In genomic region chr17:39461911-39462641, GRCh38 we compare ENCODE assay signal across 8 cellular contexts. TPM values are rescaled to one million over a fixed set of nuclear protein-coding genes. Genes with fewer than 3 reads are reported as not detected.
DNase-seq lines count a peak whose midpoint lies in the region; ATAC-seq and TF ChIP-seq lines count a peak whose summit lies in the region.

No MANE protein-coding gene starts in this region.

- peak; percentile 37 for ATAC-seq in HG03139 (IDR thresholded peaks at IDR 0.05; ENCODE audit: unreplicated experiment)
- peak; percentile 90 for ATAC-seq in left lung
- no peak for ATAC-seq in GM19324 (IDR thresholded peaks at IDR 0.05; ENCODE audit: low FRiP score, unreplicated experiment)

- H3K4me3 ChIP-seq in coronary artery (peak overlapping the region; percentile 97), left lung (peak overlapping the region; percentile 94 to 97)

- no peaks in the 10 kb centered on the region for H3K9me3 ChIP-seq in left lung

- H3K27me3 ChIP-seq in left lung: no peaks in the 10 kb centered on the region

- H3K27ac ChIP-seq in coronary artery (peak overlapping the region; percentile 97 to 98), left lung (peak overlapping the region; percentile 99)

- DNase-seq in stimulated activated CD4-positive, alpha-beta T cell treated with anti-CD3 and anti-CD28 coated beads, Interleukin-15, amount 100 ng/mL, for 1 hour (ENCODE audit: low read depth in 1 of 2, low spot score in 1 of 2): peak; percentile 43 to 53
- DNase-seq in stimulated activated CD4-positive, alpha-beta T cell treated with anti-CD3 and anti-CD28 coated beads, Interleukin-12 subunit alpha, Interleukin-12 subunit beta, amount 100 ng/mL, for 4 hours: no peak
- DNase-seq in T-helper 2 cell (peak in 4 of 5 experiments; percentile 40 to 83 (median 61)), coronary artery (ENCODE audit: low spot score) (peak; percentile 84), left lung (peak in 1 of 2 donors; percentile 43)
- DNase-seq in stimulated activated CD8-positive, alpha-beta memory T cell treated with anti-CD3 and anti-CD28 coated beads, Interleukin-12 subunit alpha, Interleukin-12 subunit beta, amount 100 ng/mL, for 4 hours (ENCODE audit: low read depth): peak; percentile 66

- TF ChIP-seq CTCF in coronary artery (IDR thresholded peaks at IDR 0.05) (no peak), left lung (IDR thresholded peaks at IDR 0.05) (no peak)

- H3K36me3 ChIP-seq in left lung: peaks cover 0 to 6% of the 10 kb centered on the region in 2 donors

- H3K4me1 ChIP-seq in left lung: peaks cover 16 to 39% of the 10 kb centered on the region in 2 donors

- intact Hi-C loops in left lung (cut with DNase I): no loop called here

RNA-seq across cellular contexts. Expression of gene CDK12, which starts 0.8 kb away (rescaled TPM):
- 10 to 100 TPM; 43.9 to 53.9 TPM for total RNA-seq in left lung

RNA-seq across cellular contexts. Expression of gene MED1, which starts 11.0 kb away (rescaled TPM):
- total RNA-seq in left lung: 10 to 100 TPM; 32.1 to 35.4 TPM
